In genomic region chr10:110007171-110007700, GRCh38 we compare ENCODE assay signal across 8 cellular contexts. TPM values are rescaled to one million over a fixed set of nuclear protein-coding genes. Genes with fewer than 3 reads are reported as not detected.
A peak's percentile ranks its signal among the peaks of the same experiment; 100 is the strongest.
DNase-seq lines count a peak whose midpoint lies in the region; ATAC-seq, FAIRE-seq and TF ChIP-seq lines count a peak whose summit lies in the region.

No MANE protein-coding gene starts in this region.

- ATAC-seq in GM18861 (IDR thresholded peaks at IDR 0.05; ENCODE audit: unreplicated experiment) (peak; percentile 23), HG03045 (IDR thresholded peaks at IDR 0.05; ENCODE audit: unreplicated experiment) (peak; percentile 44), upper lobe of right lung (peak; percentile 46)

- H3K9me2 ChIP-seq in SK-N-SH, result no peaks in the 10 kb centered on the region

- FAIRE-seq in endothelial cell of umbilical vein (lab: Jason Lieb, UNC), result no peak

- TF ChIP-seq CTCF in 22Rv1 (IDR thresholded peaks at IDR 0.05) (no peak), SK-N-SH (IDR thresholded peaks at IDR 0.05) (no peak), endothelial cell of umbilical vein (IDR thresholded peaks at IDR 0.05; ENCODE audit: extremely low read depth in 1 of 2, insufficient read depth in 1 of 2, low read depth in 1 of 2, low read length in 2 of 2) (no peak), upper lobe of right lung (IDR thresholded peaks at IDR 0.05) (no peak)

- TF ChIP-seq POLR2A in endothelial cell of umbilical vein (IDR thresholded peaks at IDR 0.05; ENCODE audit: low read depth, low read length), result no peak

- H3K27ac ChIP-seq in 22Rv1 (peak overlapping the region; percentile 79), SK-N-SH (ENCODE audit: low read depth in 2 of 2, low read length in 1 of 2) (peak overlapping the region; percentile 62 to 88; a peak in 3 of 4 replicates), endothelial cell of umbilical vein (ENCODE audit: insufficient read depth, low read depth, low read length) (peak overlapping the region; percentile 30), neuronal stem cell (replicated peaks; ENCODE audit: low read length) (peak overlapping the region; percentile 93), upper lobe of right lung (peak overlapping the region; percentile 90)

- 13% methylated on average over 32 of the region's 40 CpGs for WGBS in SK-N-SH (ENCODE audit: low lambda C conversion rate)
- no CpG with 5 or more reads among the region's 40 CpGs for WGBS in neuronal stem cell (ENCODE audit: extremely low coverage in 2 of 2, insufficient read length in 2 of 2, insufficient replicate concordance in 1 of 2), 2 donors

- H3K4me1 ChIP-seq in SK-N-SH (ENCODE audit: control insufficient read depth in 1 of 2, insufficient read depth in 2 of 2, low read depth in 1 of 2, low read length in 1 of 2), result peaks cover 32% of the 10 kb centered on the region in 2 experiments; a peak in 3 of 4 replicates
- peaks cover 18% of the 10 kb centered on the region for H3K4me1 ChIP-seq in endothelial cell of umbilical vein (ENCODE audit: control insufficient read depth, extremely low read depth, insufficient read depth, low read length)
- H3K4me1 ChIP-seq in neuronal stem cell (ENCODE audit: control insufficient read depth in 2 of 2, insufficient read depth in 1 of 2, low read depth in 1 of 2, low read length in 2 of 2), result peaks cover 15 to 29% of the 10 kb centered on the region in 2 donors
- peaks cover 20% of the 10 kb centered on the region for H3K4me1 ChIP-seq in upper lobe of right lung

- no peak overlapping the region for H3K23ac ChIP-seq in neuronal stem cell (ENCODE audit: low read depth, low read length, poor library complexity)

- H3K36me3 ChIP-seq in SK-N-SH (replicated peaks in 1 of 2; ENCODE audit: control insufficient read depth in 1 of 2, insufficient read depth in 2 of 2, low read length in 1 of 2), result peaks cover 0 to under 1% of the 10 kb centered on the region in 2 experiments
- no peaks in the 10 kb centered on the region for H3K36me3 ChIP-seq in endothelial cell of umbilical vein (ENCODE audit: control insufficient read depth in 2 of 2, extremely low read depth in 1 of 2, insufficient read depth in 2 of 2, low read length in 2 of 2)
- no peaks in the 10 kb centered on the region for H3K36me3 ChIP-seq in neuronal stem cell (replicated peaks in 1 of 2; ENCODE audit: control insufficient read depth in 2 of 2, insufficient read depth in 2 of 2, low read length in 2 of 2)
- H3K36me3 ChIP-seq in upper lobe of right lung, result no peaks in the 10 kb centered on the region

- no peaks in the 10 kb centered on the region for H3K79me1 ChIP-seq in neuronal stem cell (ENCODE audit: low read depth, low read length)

- H4K91ac ChIP-seq in neuronal stem cell (ENCODE audit: low read depth, low read length, poor library complexity), result peak overlapping the region; percentile 92

- H2AK5ac ChIP-seq in neuronal stem cell (ENCODE audit: low read depth, low read length), result peak overlapping the region; percentile 6

- no peak overlapping the region for H2BK5ac ChIP-seq in neuronal stem cell (ENCODE audit: low read length)

- H2AFZ ChIP-seq in SK-N-SH (ENCODE audit: low read depth), result peak overlapping the region; percentile 96
- H2AFZ ChIP-seq in endothelial cell of umbilical vein (ENCODE audit: low read depth, low read length), result peak overlapping the region; percentile 92
- peak overlapping the region; percentile 98 for H2AFZ ChIP-seq in neuronal stem cell (ENCODE audit: low read length)

- H3K9ac ChIP-seq in SK-N-SH (peak overlapping the region; percentile 80), endothelial cell of umbilical vein (replicated peaks; ENCODE audit: extremely low read depth, insufficient read depth, low read length) (peak overlapping the region; percentile 51), neuronal stem cell (ENCODE audit: low read depth, low read length, poor library complexity) (peak overlapping the region; percentile 77)

- peak overlapping the region; percentile 99 for H3K18ac ChIP-seq in neuronal stem cell (ENCODE audit: low read length)

- H3F3A ChIP-seq in SK-N-SH (replicated peaks; ENCODE audit: insufficient read depth), result peaks cover 10% of the 10 kb centered on the region

- CTCF ChIA-PET in SK-N-SH (lab: Yijun Ruan, JAX) (interaction anchor here (0.8 to 3.8 kb wide), 5 partner anchors 26 to 123 kb away, joined by 3 to 22 read pairs (median 3); no protein-coding TSS in a partner anchor), endothelial cell of umbilical vein (lab: Charles Lee) (interaction anchor here (0.8 to 4.8 kb wide), 12 partner anchors 9 to 517 kb away, joined by 3 to 50 read pairs (median 3); no protein-coding TSS in a partner anchor)

- peaks cover 14% of the 10 kb centered on the region; the same call in 1 of the 2 replicates for H4K20me1 ChIP-seq in SK-N-SH (ENCODE audit: insufficient read depth)
- peaks cover 3% of the 10 kb centered on the region for H4K20me1 ChIP-seq in endothelial cell of umbilical vein (replicated peaks; ENCODE audit: control insufficient read depth, extremely low read depth, insufficient read depth, low read length)

- intact Hi-C loops in endothelial cell of umbilical vein (cut with micrococcal nuclease), result loop anchor here (1.0 to 2.0 kb wide), 10 partner anchors 28 to 220 kb away; partner anchors contain the start of gene XPNPEP1
- intact Hi-C loops in upper lobe of right lung (cut with DNase I), result no loop called here

- H3K9me1 ChIP-seq in endothelial cell of umbilical vein (replicated peaks; ENCODE audit: control insufficient read depth, extremely low read depth, insufficient read depth, low read length), result no peaks in the 10 kb centered on the region

- no peak overlapping the region for H3K4ac ChIP-seq in neuronal stem cell (ENCODE audit: low read length)

- peak overlapping the region; percentile 65 for H4K8ac ChIP-seq in neuronal stem cell (ENCODE audit: low read depth, low read length)

- peak overlapping the region; percentile 55 for H2BK15ac ChIP-seq in neuronal stem cell (ENCODE audit: low read length)

- H3K14ac ChIP-seq in neuronal stem cell (ENCODE audit: low read length), result peak overlapping the region; percentile 25

- dilution Hi-C loops in endothelial cell of umbilical vein (cut with MboI; ENCODE audit: extremely low pct_ligation_motif_present, low sequenced_read_pairs), result no loop called here

- BruUV-seq in endothelial cell of umbilical vein (replicated peaks; lab: Mats Ljungman, UMichigan), result TSS peak; percentile 43

- H3K4me2 ChIP-seq in SK-N-SH (peak overlapping the region; percentile 82), endothelial cell of umbilical vein (ENCODE audit: insufficient read depth, low read length) (peak overlapping the region; percentile 48), neuronal stem cell (ENCODE audit: insufficient read depth, low read length, poor library complexity, severe bottlenecking) (peak overlapping the region; percentile 80)

- H3K27me3 ChIP-seq in SK-N-SH (ENCODE audit: insufficient read depth) (no peaks in the 10 kb centered on the region), endothelial cell of umbilical vein (ENCODE audit: control insufficient read depth in 2 of 2, insufficient read depth in 2 of 2, low read length in 2 of 2) (peaks cover 0 to 4% of the 10 kb centered on the region in 2 experiments), neuronal stem cell (ENCODE audit: control insufficient read depth in 3 of 3, insufficient read depth in 3 of 3, low read depth in 1 of 3, low read length in 3 of 3) (peaks cover 0 to 4% (median 0%) of the 10 kb centered on the region in 3 experiments), upper lobe of right lung (no peaks in the 10 kb centered on the region)

- peak overlapping the region; percentile 7 for H2BK12ac ChIP-seq in neuronal stem cell (ENCODE audit: low read length)

- peak overlapping the region; percentile 60 to 89 for H3K4me3 ChIP-seq in SK-N-SH (ENCODE audit: low read depth in 2 of 2, low read length in 1 of 2)
- H3K4me3 ChIP-seq in endothelial cell of umbilical vein (replicated peaks in 1 of 3; ENCODE audit: insufficient read depth in 1 of 3, low read depth in 1 of 3, low read length in 3 of 3), result peak overlapping the region; percentile 53 to 99 (median 54)
- peak overlapping the region; percentile 71 to 78 for H3K4me3 ChIP-seq in neuronal stem cell (ENCODE audit: low read length in 2 of 2)
- H3K4me3 ChIP-seq in upper lobe of right lung, result peak overlapping the region; percentile 93

- no peak for TF ChIP-seq RAD21 in SK-N-SH (IDR thresholded peaks at IDR 0.05; ENCODE audit: low read length)

- peaks cover 41% of the 10 kb centered on the region for H3K79me2 ChIP-seq in SK-N-SH (ENCODE audit: insufficient read depth)
- peaks cover 12% of the 10 kb centered on the region for H3K79me2 ChIP-seq in endothelial cell of umbilical vein (ENCODE audit: control insufficient read depth, insufficient read depth, low read length)

- H2BK120ac ChIP-seq in neuronal stem cell (ENCODE audit: low read depth, low read length), result peak overlapping the region; percentile 57

- no peak for DNase-seq in SK-N-SH
- no peak for DNase-seq in endothelial cell of umbilical vein (ENCODE audit: low read depth, low spot score)
- no peak for DNase-seq in neuronal stem cell (ENCODE audit: low spot score)
- no peak for DNase-seq in upper lobe of right lung
- DNase-seq in NCI-H1930 (lab: John Stamatoyannopoulos, UW), result no peak

- POLR2A ChIA-PET in SK-N-SH (lab: Yijun Ruan, JAX) (interaction anchor here (0.6 to 2.7 kb wide), 7 partner anchors 16 to 123 kb away, joined by 3 to 13 read pairs (median 3); no protein-coding TSS in a partner anchor), endothelial cell of umbilical vein (lab: Charles Lee) (interaction anchor here (0.6 to 1.4 kb wide), 6 partner anchors 16 to 911 kb away, joined by 3 to 7 read pairs (median 3); partner anchors contain the start of gene BBIP1)

- no peak for TF ChIP-seq EP300 in SK-N-SH (IDR thresholded peaks at IDR 0.05; ENCODE audit: borderline replicate concordance in 1 of 2, low read depth in 1 of 2, low read length in 1 of 2)

- no peaks in the 10 kb centered on the region for H3K9me3 ChIP-seq in SK-N-SH
- H3K9me3 ChIP-seq in endothelial cell of umbilical vein (replicated peaks; ENCODE audit: control insufficient read depth, insufficient read depth, low read length), result no peaks in the 10 kb centered on the region
- no peaks in the 10 kb centered on the region for H3K9me3 ChIP-seq in neuronal stem cell (replicated peaks in 1 of 2; ENCODE audit: control insufficient read depth in 2 of 2, insufficient read depth in 1 of 2, low read depth in 1 of 2, low read length in 2 of 2)
- no peaks in the 10 kb centered on the region for H3K9me3 ChIP-seq in upper lobe of right lung

RNA-seq across cellular contexts. Expression of gene ADD3, which starts 0.5 kb away (rescaled TPM):
- 27.6 and 144 TPM in 2 replicates for polyA plus RNA-seq in SK-N-SH (2012; rRNA removed)
- polyA plus RNA-seq in SK-N-SH (2012; cell fraction: cytosol; rRNA removed), result 39.2 and 59.7 TPM in 2 replicates
- polyA plus RNA-seq in SK-N-SH (2012; cell fraction: nucleus; rRNA removed), result 26.9 and 74.1 TPM in 2 replicates
- total RNA-seq in endothelial cell of umbilical vein, result 52.3 and 55.2 TPM in 2 replicates
- 14.9 and 18.2 TPM in 2 replicates for polyA plus RNA-seq in endothelial cell of umbilical vein
- polyA plus RNA-seq in endothelial cell of umbilical vein (2011; cell fraction: cytosol; rRNA removed), result 75.4 and 189 TPM in 2 replicates
- 157 and 300 TPM in 2 replicates for polyA plus RNA-seq in endothelial cell of umbilical vein (2011; cell fraction: nucleus; rRNA removed)
- 57.6 and 68.2 TPM in 2 replicates for polyA plus RNA-seq in endothelial cell of umbilical vein (2012)
- polyA minus RNA-seq in endothelial cell of umbilical vein, result 67.0 and 78.2 TPM in 2 replicates
- 31.3 TPM for polyA minus RNA-seq in endothelial cell of umbilical vein (2011; cell fraction: cytosol; rRNA and poly(A)+ RNA removed)
- 87.6 and 106 TPM in 2 replicates for polyA minus RNA-seq in endothelial cell of umbilical vein (2011; cell fraction: nucleus; rRNA and poly(A)+ RNA removed)
- 59.4 TPM for polyA plus RNA-seq in neuronal stem cell (2013, experiment 1 of 2)
- 63.0 TPM for polyA plus RNA-seq in neuronal stem cell (2013, experiment 2 of 2)
- total RNA-seq in upper lobe of right lung, result 57.4 TPM

Comparison
In these comparisons a context has a peak if more than half of its experiments do, and no peak if none do; other contexts are left out.
1. H3K27ac ChIP-seq: peak in every context shown above with its lines; median percentile 93 in neuronal stem cell; 90 in upper lobe of right lung; 79 in 22Rv1; 75 in SK-N-SH; 30 in endothelial cell of umbilical vein.